ENCODE assay signal across 24 cellular contexts in the genomic region with DNA sequence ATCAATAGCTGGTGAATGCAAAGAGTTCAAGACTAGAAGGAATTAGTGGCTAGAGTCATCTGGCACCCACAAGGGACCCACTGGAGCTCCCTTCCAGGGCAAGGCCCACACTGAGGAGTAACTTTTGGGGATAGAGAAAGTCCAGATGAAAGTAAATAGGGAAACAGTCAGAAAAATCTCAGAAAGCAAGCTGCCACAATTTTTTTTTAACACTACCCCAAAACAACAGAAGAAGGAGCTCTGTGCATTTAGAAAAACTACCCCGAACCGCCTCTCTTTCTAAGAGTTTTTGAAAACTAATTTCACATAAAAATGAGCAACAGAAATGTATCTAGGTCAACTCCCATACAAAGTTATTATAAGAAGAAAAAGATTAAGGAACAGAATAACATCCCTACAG. TPM values are rescaled to one million over a fixed set of nuclear protein-coding genes. Genes with fewer than 3 reads are reported as not detected.
DNase-seq lines count a peak whose midpoint lies in the region; ATAC-seq lines count a peak whose summit lies in the region.
"Had no signal": no experiment of that assay in that cellular context is flagged by ENCODE, and none has a peak within 500 bp of the region (broad histone marks: within the 10 kb centered on the region; RNA-seq: fewer than 3 reads in every experiment).

No MANE protein-coding gene starts in this region.

- POLR2A ChIA-PET in CD8-positive, alpha-beta memory T cell (lab: Charles Lee), result no interaction called here
- POLR2A ChIA-PET in naive thymus-derived CD4-positive, alpha-beta T cell (lab: Charles Lee), result interaction anchor here (0.6 to 1.1 kb wide), 3 partner anchors 40 to 50 kb away, joined by 3 to 4 read pairs (median 3); no protein-coding TSS in a partner anchor

- H3K36me3 ChIP-seq in CD8-positive, alpha-beta memory T cell (ENCODE audit: insufficient read depth, low read length), result no peaks in the 10 kb centered on the region
- H3K36me3 ChIP-seq in naive thymus-derived CD4-positive, alpha-beta T cell (ENCODE audit: control insufficient read depth in 2 of 3, insufficient read depth in 3 of 3, low read length in 3 of 3), result no peaks in the 10 kb centered on the region
- H3K36me3 ChIP-seq: prostate gland had no signal

- no peaks in the 10 kb centered on the region for H3K27me3 ChIP-seq in CD8-positive, alpha-beta memory T cell (ENCODE audit: insufficient read depth, low read length, poor library complexity, severe bottlenecking)
- no peaks in the 10 kb centered on the region for H3K27me3 ChIP-seq in naive thymus-derived CD4-positive, alpha-beta T cell (ENCODE audit: control insufficient read depth in 2 of 2, insufficient read depth in 2 of 2, low read length in 2 of 2)
- H3K27me3 ChIP-seq: neutrophil had no signal

- H3K4me3 ChIP-seq in CD8-positive, alpha-beta memory T cell (ENCODE audit: low read length), result no peak overlapping the region
- no peak overlapping the region for H3K4me3 ChIP-seq in naive thymus-derived CD4-positive, alpha-beta T cell (ENCODE audit: low read length)
- H3K4me3 ChIP-seq: A549, prostate gland had no signal

- H3K4me3 Mint-ChIP-seq in T-helper 2 cell treated with Interferon-gamma antibody and Interleukin-4, amounts not matched to agents 5 μg/mL and 100 μg/mL, for 36 hours, result peak overlapping the region; percentile 18
- H3K4me3 Mint-ChIP-seq in CD8-positive, alpha-beta memory T cell, result peak overlapping the region in 2 of 7 donors; percentile 16 to 24
- no peak overlapping the region for H3K4me3 Mint-ChIP-seq in activated naive CD8-positive, alpha-beta T cell treated with anti-CD3 and anti-CD28 coated beads for 36 hours
- no peak overlapping the region for H3K4me3 Mint-ChIP-seq in naive thymus-derived CD4-positive, alpha-beta T cell
- H3K4me3 Mint-ChIP-seq: activated naive CD4-positive, alpha-beta T cell treated with anti-CD3 and anti-CD28 coated beads, Interleukin-2, amount 10 ng/mL, durations not matched to agents 7 days and 5 days; type B pancreatic cell had no signal

- no peak for ATAC-seq in naive thymus-derived CD4-positive, alpha-beta T cell
- ATAC-seq: A549 had no signal

- H3K27ac Mint-ChIP-seq in T-helper 2 cell treated with Interferon-gamma antibody and Interleukin-4, amounts not matched to agents 5 μg/mL and 100 μg/mL, for 36 hours, result peak overlapping the region; percentile 70
- peak overlapping the region in 6 of 8 donors; percentile 3 to 83 (median 39) for H3K27ac Mint-ChIP-seq in CD8-positive, alpha-beta memory T cell
- peak overlapping the region; percentile 66 for H3K27ac Mint-ChIP-seq in activated naive CD8-positive, alpha-beta T cell treated with anti-CD3 and anti-CD28 coated beads for 36 hours
- H3K27ac Mint-ChIP-seq in naive thymus-derived CD4-positive, alpha-beta T cell, result peak overlapping the region in 7 of 9 donors; percentile 13 to 82 (median 46)
- H3K27ac Mint-ChIP-seq: activated naive CD4-positive, alpha-beta T cell treated with anti-CD3 and anti-CD28 coated beads, Interleukin-2, amount 10 ng/mL, durations not matched to agents 7 days and 5 days; type B pancreatic cell had no signal

- CTCF ChIA-PET in CD8-positive, alpha-beta memory T cell (lab: Charles Lee), result interaction anchor here (0.5 to 2.9 kb wide), 7 partner anchors 11 to 576 kb away, joined by 3 to 24 read pairs (median 4); no protein-coding TSS in a partner anchor
- CTCF ChIA-PET in naive thymus-derived CD4-positive, alpha-beta T cell (lab: Charles Lee), result interaction anchor here (0.6 to 4.4 kb wide), 5 partner anchors 10 to 519 kb away, joined by 3 to 24 read pairs (median 3); no protein-coding TSS in a partner anchor

- DNase-seq in T-helper 2 cell treated with Interferon-gamma antibody and Interleukin-4, amounts not matched to agents 5 μg/mL and 100 μg/mL, for 36 hours (ENCODE audit: low spot score), result no peak
- DNase-seq in T-helper 2 cell (no peak), COLO829 (ENCODE audit: low spot score) (no peak), foreskin melanocyte (no peak), cerebellum (ENCODE audit: low spot score) (no peak)
- peak in 1 of 5 donors; percentile 25 for DNase-seq in CD8-positive, alpha-beta memory T cell
- DNase-seq in activated naive CD8-positive, alpha-beta T cell treated with anti-CD3 and anti-CD28 coated beads for 36 hours, result no peak
- DNase-seq in naive thymus-derived CD4-positive, alpha-beta T cell, result peak in 5 of 9 donors; percentile 7 to 39 (median 31)
- DNase-seq: activated CD4-positive, CD25-positive, alpha-beta regulatory T cell; activated naive CD4-positive, alpha-beta T cell treated with anti-CD3 and anti-CD28 coated beads, Interleukin-2, amount 10 ng/mL, durations not matched to agents 7 days and 5 days; anterior cingulate cortex; COR-L47; DMS79; GF-D8; KBM-7; NCI-H1092 treated with DMSO at 0.1 percent for 48 hours; NCI-H187 treated with DMSO at 0.1 percent for 48 hours; NCI-H2227 treated with DMSO at 0.1 percent for 48 hours; NCI-H748 treated with DMSO at 0.1 percent for 48 hours had no signal

- no peaks in the 10 kb centered on the region for H3K27me3 Mint-ChIP-seq in T-helper 2 cell treated with Interferon-gamma antibody and Interleukin-4, amounts not matched to agents 5 μg/mL and 100 μg/mL, for 36 hours (ENCODE audit: low read depth)
- H3K27me3 Mint-ChIP-seq in CD8-positive, alpha-beta memory T cell, result peaks cover 0 to 3% of the 10 kb centered on the region in 2 donors
- no peaks in the 10 kb centered on the region for H3K27me3 Mint-ChIP-seq in activated naive CD8-positive, alpha-beta T cell treated with anti-CD3 and anti-CD28 coated beads for 36 hours
- no peaks in the 10 kb centered on the region for H3K27me3 Mint-ChIP-seq in naive thymus-derived CD4-positive, alpha-beta T cell
- H3K27me3 Mint-ChIP-seq: activated naive CD4-positive, alpha-beta T cell treated with anti-CD3 and anti-CD28 coated beads, Interleukin-2, amount 10 ng/mL, durations not matched to agents 7 days and 5 days had no signal

- H3K36me3 Mint-ChIP-seq in T-helper 2 cell treated with Interferon-gamma antibody and Interleukin-4, amounts not matched to agents 5 μg/mL and 100 μg/mL, for 36 hours (ENCODE audit: low read depth), result peaks cover 50% of the 10 kb centered on the region
- peaks cover 4 to 22% (median 10%) of the 10 kb centered on the region in 3 donors for H3K36me3 Mint-ChIP-seq in CD8-positive, alpha-beta memory T cell
- peaks cover 46% of the 10 kb centered on the region for H3K36me3 Mint-ChIP-seq in activated naive CD8-positive, alpha-beta T cell treated with anti-CD3 and anti-CD28 coated beads for 36 hours
- peaks cover 0 to 31% (median 15%) of the 10 kb centered on the region in 5 donors for H3K36me3 Mint-ChIP-seq in naive thymus-derived CD4-positive, alpha-beta T cell
- H3K36me3 Mint-ChIP-seq: type B pancreatic cell had no signal

- H3K9me3 Mint-ChIP-seq in T-helper 2 cell treated with Interferon-gamma antibody and Interleukin-4, amounts not matched to agents 5 μg/mL and 100 μg/mL, for 36 hours, result peaks cover 3% of the 10 kb centered on the region
- H3K9me3 Mint-ChIP-seq in CD8-positive, alpha-beta memory T cell, result no peaks in the 10 kb centered on the region
- H3K9me3 Mint-ChIP-seq in activated naive CD8-positive, alpha-beta T cell treated with anti-CD3 and anti-CD28 coated beads for 36 hours, result peaks cover 11% of the 10 kb centered on the region
- peaks cover 0 to 6% (median 0%) of the 10 kb centered on the region in 11 donors for H3K9me3 Mint-ChIP-seq in naive thymus-derived CD4-positive, alpha-beta T cell
- H3K9me3 Mint-ChIP-seq: activated naive CD4-positive, alpha-beta T cell treated with anti-CD3 and anti-CD28 coated beads, Interleukin-2, amount 10 ng/mL, durations not matched to agents 7 days and 5 days; type B pancreatic cell had no signal

- H3K9me3 ChIP-seq in CD8-positive, alpha-beta memory T cell (ENCODE audit: low read length), result no peaks in the 10 kb centered on the region
- no peaks in the 10 kb centered on the region for H3K9me3 ChIP-seq in naive thymus-derived CD4-positive, alpha-beta T cell (ENCODE audit: control insufficient read depth in 2 of 3, low read length in 3 of 3)
- H3K9me3 ChIP-seq: A549, neutrophil, prostate gland had no signal

- H3K4me1 ChIP-seq in CD8-positive, alpha-beta memory T cell (ENCODE audit: insufficient read depth, low read length), result peaks cover 30% of the 10 kb centered on the region
- H3K4me1 ChIP-seq in naive thymus-derived CD4-positive, alpha-beta T cell (ENCODE audit: control insufficient read depth in 2 of 2, insufficient read depth in 2 of 2, low read length in 2 of 2), result peaks cover 18 to 35% of the 10 kb centered on the region in 2 donors
- H3K4me1 ChIP-seq: A549, prostate gland had no signal

- no peak overlapping the region for H3K27ac ChIP-seq in CD8-positive, alpha-beta memory T cell (ENCODE audit: low read depth, low read length)
- no peak overlapping the region for H3K27ac ChIP-seq in naive thymus-derived CD4-positive, alpha-beta T cell (ENCODE audit: low read depth, low read length)
- H3K27ac ChIP-seq: A549, neutrophil, prostate gland had no signal

- H3K4me1 Mint-ChIP-seq in T-helper 2 cell treated with Interferon-gamma antibody and Interleukin-4, amounts not matched to agents 5 μg/mL and 100 μg/mL, for 36 hours (ENCODE audit: low read depth), result peaks cover 70% of the 10 kb centered on the region
- peaks cover 59 to 83% (median 78%) of the 10 kb centered on the region in 3 donors for H3K4me1 Mint-ChIP-seq in CD8-positive, alpha-beta memory T cell
- peaks cover 81% of the 10 kb centered on the region for H3K4me1 Mint-ChIP-seq in activated naive CD8-positive, alpha-beta T cell treated with anti-CD3 and anti-CD28 coated beads for 36 hours
- peaks cover 16 to 80% (median 71%) of the 10 kb centered on the region in 7 donors for H3K4me1 Mint-ChIP-seq in naive thymus-derived CD4-positive, alpha-beta T cell

- intact Hi-C loops in naive thymus-derived CD4-positive, alpha-beta T cell (cut with micrococcal nuclease), result loop anchor here (1.0 to 5.0 kb wide), 4 partner anchors 255 to 517 kb away; no protein-coding TSS in a partner anchor

RNA-seq across cellular contexts. Expression of a gene that starts 42.2 kb away (rescaled TPM):
- 10 to 100 TPM; 25.0 to 26.4 TPM for total RNA-seq in CD8-positive, alpha-beta memory T cell
- polyA plus RNA-seq in CD8-positive, alpha-beta memory T cell, result 59.2 TPM
- total RNA-seq in activated naive CD8-positive, alpha-beta T cell treated with anti-CD3 and anti-CD28 coated beads for 36 hours, result 1 to 10 TPM; 5.3 to 7.1 TPM
- total RNA-seq in naive thymus-derived CD4-positive, alpha-beta T cell, result 100 to 1,000 TPM in 1 of 5 experiments, 10 to 100 TPM in 2, 1 to 10 TPM in 2; 6.3 to 127 (median 22.1) TPM
- polyA plus RNA-seq in naive thymus-derived CD4-positive, alpha-beta T cell, result 10 to 100 TPM; 13.9 to 15.5 TPM
- 3.4 TPM for total RNA-seq in cerebellum
- total RNA-seq: lung microvascular endothelial cell had no signal

Comparison
In these comparisons a context has a peak if more than half of its experiments do, and no peak if none do; other contexts are left out.
1. DNase-seq: peak in naive thymus-derived CD4-positive, alpha-beta T cell (5 of 9); none in T-helper 2 cell treated with Interferon-gamma antibody and Interleukin-4, amounts not matched to agents 5 μg/mL and 100 μg/mL, for 36 hours (single experiment), T-helper 2 cell (0 of 5), activated naive CD8-positive, alpha-beta T cell treated with anti-CD3 and anti-CD28 coated beads for 36 hours (single experiment), COLO829 (single experiment), foreskin melanocyte (single experiment) and cerebellum (single experiment).
2. Peak in every context shown above with its lines, with median percentiles within 50 percentile points of each other: H3K27ac Mint-ChIP-seq.